1 cellular context compared by ENCODE assay signal in the genomic region with DNA sequence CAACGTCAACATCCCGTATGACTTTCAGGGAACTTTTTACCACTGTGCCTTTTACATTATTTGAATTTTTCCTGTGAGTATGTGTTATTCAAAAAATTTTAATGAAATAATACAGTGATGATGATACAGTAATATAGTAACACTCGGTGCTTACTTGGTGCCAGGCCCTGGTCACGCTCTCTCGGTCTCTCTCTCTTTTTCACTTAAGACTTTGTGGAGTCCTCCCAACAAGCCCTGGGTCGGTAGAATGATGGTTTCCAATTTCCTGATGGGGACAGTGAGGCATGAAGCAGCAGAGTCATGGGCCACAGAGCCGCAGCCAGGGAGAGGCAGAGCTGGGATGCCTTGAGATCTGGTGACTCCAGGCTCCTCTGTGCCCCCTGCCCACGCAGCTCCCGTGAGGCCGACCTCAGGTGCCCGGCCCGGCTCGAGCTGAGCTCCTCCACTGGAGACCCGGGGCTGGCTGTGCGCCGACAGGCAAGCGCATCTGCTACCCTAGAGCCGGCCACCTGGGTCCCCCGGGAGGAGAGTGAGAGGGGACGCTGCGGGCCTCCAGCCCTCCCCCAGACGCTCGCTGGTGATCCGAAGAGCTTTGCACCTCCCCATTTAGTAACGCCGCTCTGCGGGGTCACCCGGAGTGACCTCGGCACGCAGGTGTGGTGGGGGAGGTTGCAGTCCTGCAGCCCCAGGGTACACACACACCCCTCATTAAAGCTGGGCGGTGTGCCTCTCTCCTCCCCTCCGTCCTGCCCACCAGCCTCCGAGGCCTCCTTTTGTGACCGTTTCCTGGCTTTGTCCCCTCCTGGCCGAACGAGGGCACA.
TF ChIP-seq lines count a peak whose summit lies in the region.

No MANE protein-coding gene starts in this region.

TF ChIP-seq in H1, 55 proteins besides CTCF, POLR2A, EP300 and RAD21:
- TF ChIP-seq POLR2AphosphoS5 (IDR thresholded peaks at IDR 0.05; ENCODE audit: low read depth, low read length) (no peak), ATF2 (IDR thresholded peaks at IDR 0.05; ENCODE audit: low read length) (no peak), CHD2 (IDR thresholded peaks at IDR 0.05; ENCODE audit: low read length) (no peak), RBBP5 (IDR thresholded peaks at IDR 0.05; ENCODE audit: borderline replicate concordance, low read depth, low read length) (0 out of 2 replicates have a peak, but pooled peaks have one; percentile 69), CBX8 (IDR thresholded peaks at IDR 0.05; ENCODE audit: borderline replicate concordance, low read depth, low read length) (no peak), TBP (IDR thresholded peaks at IDR 0.05; ENCODE audit: low read depth, low read length) (no peak), NANOG (IDR thresholded peaks at IDR 0.05; ENCODE audit: insufficient read depth, low read depth, low read length, poor library complexity, severe bottlenecking) (no peak), RNF2 (IDR thresholded peaks at IDR 0.05; ENCODE audit: borderline replicate concordance, low read depth, low read length, missing control alignments, poor library complexity, severe bottlenecking) (no peak), ZNF274 (IDR thresholded peaks at IDR 0.05; ENCODE audit: borderline replicate concordance, extremely low read depth, low read length) (no peak), MAX (IDR thresholded peaks at IDR 0.05) (peak; percentile 36; the same call in 1 of the 2 replicates), E2F6 (IDR thresholded peaks at IDR 0.05) (no peak), MAFK (IDR thresholded peaks at IDR 0.05; ENCODE audit: low read depth, low read length) (no peak; the same call in 1 of the 2 replicates), PHF8 (conservative IDR thresholded peaks at IDR 0.05; ENCODE audit: low read depth, low read length) (peak; percentile 40; the same call in 1 of the 2 replicates), BCL11A (IDR thresholded peaks at IDR 0.05; ENCODE audit: low read depth in 2 of 2, low read length in 2 of 2) (no peak), RXRA (IDR thresholded peaks at IDR 0.05; ENCODE audit: insufficient read depth, low read depth, low read length) (no peak), POU5F1 (IDR thresholded peaks at IDR 0.05; ENCODE audit: low read depth, low read length) (no peak), CREB1 (IDR thresholded peaks at IDR 0.05) (no peak), TEAD4 (IDR thresholded peaks at IDR 0.05; ENCODE audit: low read depth, low read length) (no peak), CEBPB (IDR thresholded peaks at IDR 0.05; ENCODE audit: low read depth, low read length) (no peak), SRF (IDR thresholded peaks at IDR 0.05; ENCODE audit: low read depth, low read length) (no peak), YY1 (IDR thresholded peaks at IDR 0.05; ENCODE audit: low read depth, low read length) (no peak), SIX5 (IDR thresholded peaks at IDR 0.05; ENCODE audit: low read depth, low read length) (no peak), EZH2 (IDR thresholded peaks at IDR 0.05; ENCODE audit: low read depth, low read length, severe bottlenecking) (no peak), KDM4A (IDR thresholded peaks at IDR 0.05; ENCODE audit: low read depth, low read length, severe bottlenecking) (peak; percentile 54), SP1 (IDR thresholded peaks at IDR 0.05; ENCODE audit: low read depth, low read length) (peak; percentile 35; the same call in 1 of the 2 replicates), CHD1 (IDR thresholded peaks at IDR 0.05; ENCODE audit: low read depth, low read length) (no peak), FOSL1 (IDR thresholded peaks at IDR 0.05; ENCODE audit: insufficient read depth, low read depth, low read length) (no peak), JUND (IDR thresholded peaks at IDR 0.05; ENCODE audit: low read length) (no peak), NRF1 (IDR thresholded peaks at IDR 0.05; ENCODE audit: low read depth, low read length) (no peak), BACH1 (IDR thresholded peaks at IDR 0.05; ENCODE audit: low read length) (peak; percentile 11; the same call in 1 of the 2 replicates), CTBP2 (IDR thresholded peaks at IDR 0.05; ENCODE audit: borderline replicate concordance, insufficient read depth, insufficient read length, low read length) (peak; percentile 37), SP4 (IDR thresholded peaks at IDR 0.05; ENCODE audit: low read length) (no peak), HDAC2 (IDR thresholded peaks at IDR 0.05; ENCODE audit: borderline replicate concordance in 1 of 2, low read depth in 2 of 2, low read length in 2 of 2) (no peak), GTF2F1 (IDR thresholded peaks at IDR 0.05; ENCODE audit: borderline replicate concordance, low read depth, low read length) (no peak), SUZ12 (IDR thresholded peaks at IDR 0.05; ENCODE audit: low read length) (no peak), CBX5 (IDR thresholded peaks at IDR 0.05; ENCODE audit: low read depth, low read length) (no peak), GABPA (IDR thresholded peaks at IDR 0.05; ENCODE audit: borderline replicate concordance, insufficient read depth, low read length) (no peak), SIN3A (conservative IDR thresholded peaks at IDR 0.05 in 1 of 2, IDR thresholded peaks at IDR 0.05 in 1 of 2; ENCODE audit: low read depth in 1 of 2, low read length in 2 of 2) (no peak; a peak in 1 of 4 replicates), EGR1 (IDR thresholded peaks at IDR 0.05; ENCODE audit: borderline replicate concordance, low read depth, low read length) (no peak), TCF12 (IDR thresholded peaks at IDR 0.05; ENCODE audit: low read depth, low read length) (peak; percentile 89; the same call in 1 of the 2 replicates), TAF7 (optimal IDR thresholded peaks at IDR 0.05; ENCODE audit: borderline replicate concordance, low read depth, low read length) (no peak), USF2 (IDR thresholded peaks at IDR 0.05; ENCODE audit: low read length) (no peak), TAF1 (IDR thresholded peaks at IDR 0.05; ENCODE audit: low read depth, low read length) (0 out of 2 replicates have a peak, but pooled peaks have one; percentile 44), SP2 (IDR thresholded peaks at IDR 0.05; ENCODE audit: low read length) (no peak), SAP30 (IDR thresholded peaks at IDR 0.05; ENCODE audit: insufficient read depth, insufficient replicate concordance, low read length) (no peak), ASH2L (IDR thresholded peaks at IDR 0.05; ENCODE audit: low read length) (no peak), KDM1A (IDR thresholded peaks at IDR 0.05; ENCODE audit: borderline replicate concordance, low read length) (peak; percentile 48; the same call in 1 of the 2 replicates), BRCA1 (IDR thresholded peaks at IDR 0.05; ENCODE audit: low read depth, low read length) (no peak), RFX5 (IDR thresholded peaks at IDR 0.05; ENCODE audit: borderline replicate concordance, low read depth, low read length) (no peak), SIRT6 (IDR thresholded peaks at IDR 0.05; ENCODE audit: low read length) (no peak), KDM5A (IDR thresholded peaks at IDR 0.05; ENCODE audit: low read length) (no peak), ATF3 (IDR thresholded peaks at IDR 0.05; ENCODE audit: insufficient read depth, low read depth, low read length) (no peak), JUN (IDR thresholded peaks at IDR 0.05; ENCODE audit: low read depth, low read length) (no peak), HDAC6 (IDR thresholded peaks at IDR 0.05; ENCODE audit: low read depth, low read length) (no peak)
- TF ChIP-seq, protein P1, sequence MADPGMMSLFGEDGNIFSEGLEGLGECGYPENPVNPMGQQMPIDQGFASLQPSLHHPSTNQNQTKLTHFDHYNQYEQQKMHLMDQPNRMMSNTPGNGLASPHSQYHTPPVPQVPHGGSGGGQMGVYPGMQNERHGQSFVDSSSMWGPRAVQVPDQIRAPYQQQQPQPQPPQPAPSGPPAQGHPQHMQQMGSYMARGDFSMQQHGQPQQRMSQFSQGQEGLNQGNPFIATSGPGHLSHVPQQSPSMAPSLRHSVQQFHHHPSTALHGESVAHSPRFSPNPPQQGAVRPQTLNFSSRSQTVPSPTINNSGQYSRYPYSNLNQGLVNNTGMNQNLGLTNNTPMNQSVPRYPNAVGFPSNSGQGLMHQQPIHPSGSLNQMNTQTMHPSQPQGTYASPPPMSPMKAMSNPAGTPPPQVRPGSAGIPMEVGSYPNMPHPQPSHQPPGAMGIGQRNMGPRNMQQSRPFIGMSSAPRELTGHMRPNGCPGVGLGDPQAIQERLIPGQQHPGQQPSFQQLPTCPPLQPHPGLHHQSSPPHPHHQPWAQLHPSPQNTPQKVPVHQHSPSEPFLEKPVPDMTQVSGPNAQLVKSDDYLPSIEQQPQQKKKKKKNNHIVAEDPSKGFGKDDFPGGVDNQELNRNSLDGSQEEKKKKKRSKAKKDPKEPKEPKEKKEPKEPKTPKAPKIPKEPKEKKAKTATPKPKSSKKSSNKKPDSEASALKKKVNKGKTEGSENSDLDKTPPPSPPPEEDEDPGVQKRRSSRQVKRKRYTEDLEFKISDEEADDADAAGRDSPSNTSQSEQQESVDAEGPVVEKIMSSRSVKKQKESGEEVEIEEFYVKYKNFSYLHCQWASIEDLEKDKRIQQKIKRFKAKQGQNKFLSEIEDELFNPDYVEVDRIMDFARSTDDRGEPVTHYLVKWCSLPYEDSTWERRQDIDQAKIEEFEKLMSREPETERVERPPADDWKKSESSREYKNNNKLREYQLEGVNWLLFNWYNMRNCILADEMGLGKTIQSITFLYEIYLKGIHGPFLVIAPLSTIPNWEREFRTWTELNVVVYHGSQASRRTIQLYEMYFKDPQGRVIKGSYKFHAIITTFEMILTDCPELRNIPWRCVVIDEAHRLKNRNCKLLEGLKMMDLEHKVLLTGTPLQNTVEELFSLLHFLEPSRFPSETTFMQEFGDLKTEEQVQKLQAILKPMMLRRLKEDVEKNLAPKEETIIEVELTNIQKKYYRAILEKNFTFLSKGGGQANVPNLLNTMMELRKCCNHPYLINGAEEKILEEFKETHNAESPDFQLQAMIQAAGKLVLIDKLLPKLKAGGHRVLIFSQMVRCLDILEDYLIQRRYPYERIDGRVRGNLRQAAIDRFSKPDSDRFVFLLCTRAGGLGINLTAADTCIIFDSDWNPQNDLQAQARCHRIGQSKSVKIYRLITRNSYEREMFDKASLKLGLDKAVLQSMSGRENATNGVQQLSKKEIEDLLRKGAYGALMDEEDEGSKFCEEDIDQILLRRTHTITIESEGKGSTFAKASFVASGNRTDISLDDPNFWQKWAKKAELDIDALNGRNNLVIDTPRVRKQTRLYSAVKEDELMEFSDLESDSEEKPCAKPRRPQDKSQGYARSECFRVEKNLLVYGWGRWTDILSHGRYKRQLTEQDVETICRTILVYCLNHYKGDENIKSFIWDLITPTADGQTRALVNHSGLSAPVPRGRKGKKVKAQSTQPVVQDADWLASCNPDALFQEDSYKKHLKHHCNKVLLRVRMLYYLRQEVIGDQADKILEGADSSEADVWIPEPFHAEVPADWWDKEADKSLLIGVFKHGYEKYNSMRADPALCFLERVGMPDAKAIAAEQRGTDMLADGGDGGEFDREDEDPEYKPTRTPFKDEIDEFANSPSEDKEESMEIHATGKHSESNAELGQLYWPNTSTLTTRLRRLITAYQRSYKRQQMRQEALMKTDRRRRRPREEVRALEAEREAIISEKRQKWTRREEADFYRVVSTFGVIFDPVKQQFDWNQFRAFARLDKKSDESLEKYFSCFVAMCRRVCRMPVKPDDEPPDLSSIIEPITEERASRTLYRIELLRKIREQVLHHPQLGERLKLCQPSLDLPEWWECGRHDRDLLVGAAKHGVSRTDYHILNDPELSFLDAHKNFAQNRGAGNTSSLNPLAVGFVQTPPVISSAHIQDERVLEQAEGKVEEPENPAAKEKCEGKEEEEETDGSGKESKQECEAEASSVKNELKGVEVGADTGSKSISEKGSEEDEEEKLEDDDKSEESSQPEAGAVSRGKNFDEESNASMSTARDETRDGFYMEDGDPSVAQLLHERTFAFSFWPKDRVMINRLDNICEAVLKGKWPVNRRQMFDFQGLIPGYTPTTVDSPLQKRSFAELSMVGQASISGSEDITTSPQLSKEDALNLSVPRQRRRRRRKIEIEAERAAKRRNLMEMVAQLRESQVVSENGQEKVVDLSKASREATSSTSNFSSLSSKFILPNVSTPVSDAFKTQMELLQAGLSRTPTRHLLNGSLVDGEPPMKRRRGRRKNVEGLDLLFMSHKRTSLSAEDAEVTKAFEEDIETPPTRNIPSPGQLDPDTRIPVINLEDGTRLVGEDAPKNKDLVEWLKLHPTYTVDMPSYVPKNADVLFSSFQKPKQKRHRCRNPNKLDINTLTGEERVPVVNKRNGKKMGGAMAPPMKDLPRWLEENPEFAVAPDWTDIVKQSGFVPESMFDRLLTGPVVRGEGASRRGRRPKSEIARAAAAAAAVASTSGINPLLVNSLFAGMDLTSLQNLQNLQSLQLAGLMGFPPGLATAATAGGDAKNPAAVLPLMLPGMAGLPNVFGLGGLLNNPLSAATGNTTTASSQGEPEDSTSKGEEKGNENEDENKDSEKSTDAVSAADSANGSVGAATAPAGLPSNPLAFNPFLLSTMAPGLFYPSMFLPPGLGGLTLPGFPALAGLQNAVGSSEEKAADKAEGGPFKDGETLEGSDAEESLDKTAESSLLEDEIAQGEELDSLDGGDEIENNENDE (IDR thresholded peaks at IDR 0.05; ENCODE audit: insufficient replicate concordance, low read length): no peak
